In genomic region chr3:167406876-167407492, GRCh38 we compare ENCODE assay signal across 8 cellular contexts. TPM values are rescaled to one million over a fixed set of nuclear protein-coding genes. Genes with fewer than 3 reads are reported as not detected.
DNase-seq lines count a peak whose midpoint lies in the region; ATAC-seq and TF ChIP-seq lines count a peak whose summit lies in the region.

No MANE protein-coding gene starts in this region.

- H3K27me3 Mint-ChIP-seq in stimulated activated naive B cell treated with anti-CD40 and anti-IgM and Interleukin-4, amounts not matched to agents 10 μg/mL and 1 μg/mL and 100 μg/mL, for 72 hours, result no peaks in the 10 kb centered on the region

- DNase-seq in AG08396 (ENCODE audit: low spot score) (peak; percentile 8), NCI-H1930 (lab: John Stamatoyannopoulos, UW) (peak; percentile 1 to 8), WERI-Rb-1 (peak; percentile 54), right cardiac atrium (peak; percentile 14 to 39 (median 30)), amniotic stem cell (lab: John Stamatoyannopoulos, UW) (no peak)
- DNase-seq in stimulated activated naive B cell treated with anti-CD40 and anti-IgM and Interleukin-4, amounts not matched to agents 10 μg/mL and 1 μg/mL and 100 μg/mL, for 72 hours, result peak; percentile 1

- H3K4me1 ChIP-seq in right cardiac atrium (ENCODE audit: control insufficient read depth, insufficient read depth, low read length), result no peaks in the 10 kb centered on the region

- peak; percentile 68 for TF ChIP-seq CTCF in WERI-Rb-1 (IDR thresholded peaks at IDR 0.05; ENCODE audit: low read depth, low read length)

- no peaks in the 10 kb centered on the region for H3K36me3 Mint-ChIP-seq in stimulated activated naive B cell treated with anti-CD40 and anti-IgM and Interleukin-4, amounts not matched to agents 10 μg/mL and 1 μg/mL and 100 μg/mL, for 72 hours

- H3K36me3 ChIP-seq in WERI-Rb-1, result no peaks in the 10 kb centered on the region

- ATAC-seq in GM18868 (IDR thresholded peaks at IDR 0.05; ENCODE audit: unreplicated experiment), result peak; percentile 74
- peak; percentile 83 to 88 for ATAC-seq in right cardiac atrium
- peak; percentile 78 to 83 for ATAC-seq in stimulated activated naive B cell treated with anti-CD40 and anti-IgM and Interleukin-4, amounts not matched to agents 10 μg/mL and 1 μg/mL and 100 μg/mL, for 72 hours (replicated peaks)
- no peak for ATAC-seq in HG03342 (IDR thresholded peaks at IDR 0.05; ENCODE audit: unreplicated experiment)

- H3K27ac Mint-ChIP-seq in stimulated activated naive B cell treated with anti-CD40 and anti-IgM and Interleukin-4, amounts not matched to agents 10 μg/mL and 1 μg/mL and 100 μg/mL, for 72 hours, result no peak overlapping the region

- H3K4me3 ChIP-seq in WERI-Rb-1 (ENCODE audit: low read depth, low read length) (no peak overlapping the region), right cardiac atrium (ENCODE audit: low read length) (no peak overlapping the region)

- intact Hi-C loops in right cardiac atrium (cut with DNase I), result loop anchor here (5.0 to 10.0 kb wide), 3 partner anchors 275 to 478 kb away; no protein-coding TSS in a partner anchor

- no peaks in the 10 kb centered on the region for H3K9me3 Mint-ChIP-seq in stimulated activated naive B cell treated with anti-CD40 and anti-IgM and Interleukin-4, amounts not matched to agents 10 μg/mL and 1 μg/mL and 100 μg/mL, for 72 hours

- H3K27me3 ChIP-seq in WERI-Rb-1 (ENCODE audit: insufficient read depth, low read depth, severe bottlenecking) (no peaks in the 10 kb centered on the region), right cardiac atrium (ENCODE audit: control insufficient read depth, insufficient read depth) (no peaks in the 10 kb centered on the region)

- no peak overlapping the region for H3K4me3 Mint-ChIP-seq in stimulated activated naive B cell treated with anti-CD40 and anti-IgM and Interleukin-4, amounts not matched to agents 10 μg/mL and 1 μg/mL and 100 μg/mL, for 72 hours

- H3K4me1 Mint-ChIP-seq in stimulated activated naive B cell treated with anti-CD40 and anti-IgM and Interleukin-4, amounts not matched to agents 10 μg/mL and 1 μg/mL and 100 μg/mL, for 72 hours, result no peaks in the 10 kb centered on the region

- whole genome bisulfite sequencing in right cardiac atrium, result 65% methylated on average over 3 of the region's 3 CpGs

- H3K9me3 ChIP-seq in WERI-Rb-1 (ENCODE audit: severe bottlenecking) (no peaks in the 10 kb centered on the region), right cardiac atrium (ENCODE audit: control insufficient read depth, low read length) (no peaks in the 10 kb centered on the region)

- H3K27ac ChIP-seq in WERI-Rb-1 (no peak overlapping the region), right cardiac atrium (ENCODE audit: low read length) (no peak overlapping the region)

RNA-seq across cellular contexts. Expression of gene ZBBX, which starts 26.9 kb away (rescaled TPM):
- not detected for total RNA-seq in right cardiac atrium
- not detected for polyA plus RNA-seq in right cardiac atrium
